Comparison of ENCODE assay signal across 8 cellular contexts in genomic region chr11:18633256-18634139, GRCh38.
DNase-seq lines count a peak whose midpoint lies in the region; ATAC-seq lines count a peak whose summit lies in the region.

No MANE protein-coding gene starts in this region.

- ATAC-seq in GM19455 (IDR thresholded peaks at IDR 0.05; ENCODE audit: unreplicated experiment) (peak; percentile 49), HG03520 (IDR thresholded peaks at IDR 0.05; ENCODE audit: unreplicated experiment) (peak; percentile 53)

- peak; percentile 34 for DNase-seq in ELR (ENCODE audit: low read depth)
- DNase-seq in activated T-helper 9 cell treated with anti-CD3 and anti-CD28 coated beads, Interleukin-2, amount 50 U/mL, for 16 hours (ENCODE audit: low read depth): peak; percentile 12
- peak; percentile 49 for DNase-seq in stimulated activated CD8-positive, alpha-beta memory T cell treated with anti-CD3 and anti-CD28 coated beads, Interleukin-4, amount 100 ng/mL, for 48 hours
- DNase-seq in activated CD4-positive, CD25-positive, alpha-beta regulatory T cell treated with anti-CD3 and anti-CD28 coated beads, Interleukin-2, amount 50 U/mL, for 72 hours: no peak
- DNase-seq in NCI-H2107 treated with DMSO at 0.1 percent for 48 hours (lab: John Stamatoyannopoulos, UW; ENCODE audit: unreplicated experiment): no peak

- H3K4me3 ChIP-seq in iPS-11a (ENCODE audit: low read depth, low read length): peak overlapping the region; percentile 90

Comparison
In these comparisons a context has a peak if more than half of its experiments do, and no peak if none do; other contexts are left out.
1. DNase-seq: peak in ELR (single experiment), activated T-helper 9 cell treated with anti-CD3 and anti-CD28 coated beads, Interleukin-2, amount 50 U/mL, for 16 hours (single experiment) and stimulated activated CD8-positive, alpha-beta memory T cell treated with anti-CD3 and anti-CD28 coated beads, Interleukin-4, amount 100 ng/mL, for 48 hours (single experiment); none in activated CD4-positive, CD25-positive, alpha-beta regulatory T cell treated with anti-CD3 and anti-CD28 coated beads, Interleukin-2, amount 50 U/mL, for 72 hours (single experiment) and NCI-H2107 treated with DMSO at 0.1 percent for 48 hours (single experiment).